ENCODE assay signal across 24 cellular contexts in genomic region chr4:25943312-25943711, GRCh38. TPM values are rescaled to one million over a fixed set of nuclear protein-coding genes. Genes with fewer than 3 reads are reported as not detected.
A peak's percentile ranks its signal among the peaks of the same experiment; 100 is the strongest.
DNase-seq lines count a peak whose midpoint lies in the region; ATAC-seq, FAIRE-seq and TF ChIP-seq lines count a peak whose summit lies in the region.
"Had no signal": no experiment of that assay in that cellular context is flagged by ENCODE, and none has a peak within 500 bp of the region (broad histone marks: within the 10 kb centered on the region; RNA-seq: fewer than 3 reads in every experiment).

No MANE protein-coding gene starts in this region.

- no peak for TF ChIP-seq CTCF in right atrium auricular region (IDR thresholded peaks at IDR 0.05)

- no peak for FAIRE-seq in HTR-8/SVneo (lab: Jason Lieb, UNC)

- no peaks in the 10 kb centered on the region for H3K36me3 ChIP-seq in right atrium auricular region
- H3K36me3 ChIP-seq: SJCRH30 had no signal

- H3K4me3 ChIP-seq in right atrium auricular region (no peak overlapping the region), right cardiac atrium (ENCODE audit: low read length) (no peak overlapping the region)
- H3K4me3 ChIP-seq: SJCRH30 had no signal

- H3K27me3 ChIP-seq in right atrium auricular region (no peaks in the 10 kb centered on the region), right cardiac atrium (ENCODE audit: control insufficient read depth, insufficient read depth) (no peaks in the 10 kb centered on the region)

- DNase-seq in Right ventricle myocardium inferior (ENCODE audit: missing footprints) = no peak
- DNase-seq in right atrium auricular region (ENCODE audit: low spot score) = no peak
- peak; percentile 81 for DNase-seq in fibroblast of peridontal ligament (ENCODE audit: extremely low read depth)
- peak in 2 of 3 donors; percentile 62 to 64 for DNase-seq in right cardiac atrium
- DNase-seq in HTR-8/SVneo (ENCODE audit: insufficient read length, low spot score) = no peak
- DNase-seq in T1000 (lab: John Stamatoyannopoulos, UW) = no peak
- DNase-seq: ACHN; Calu3; CD8-positive, alpha-beta memory T cell; DMS153; GDM1; MV-4-11; NCI-H1105 treated with DMSO at 0.1 percent for 48 hours; NCI-H2029 treated with DMSO at 0.1 percent for 48 hours; NCI-H2171; NCI-H345; NCI-H524 treated with DMSO at 0.1 percent for 48 hours; NCI-H82; SJCRH30 had no signal

- H3K4me1 ChIP-seq in right atrium auricular region = peaks cover 0 to 8% of the 10 kb centered on the region in 2 donors
- H3K4me1 ChIP-seq in right cardiac atrium (ENCODE audit: control insufficient read depth, insufficient read depth, low read length) = no peaks in the 10 kb centered on the region

- ATAC-seq in Right ventricle myocardium inferior = peak; percentile 80
- ATAC-seq in right cardiac atrium = peak; percentile 64 to 81
- ATAC-seq in GM18519 (IDR thresholded peaks at IDR 0.05; ENCODE audit: low FRiP score, unreplicated experiment) = no peak
- no peak for ATAC-seq in GM18909 (IDR thresholded peaks at IDR 0.05; ENCODE audit: poor library complexity, unreplicated experiment)
- ATAC-seq: Panc1 had no signal

- no peak overlapping the region for H3K27ac ChIP-seq in right atrium auricular region
- no peak overlapping the region for H3K27ac ChIP-seq in right cardiac atrium (ENCODE audit: low read length)
- H3K27ac ChIP-seq: 22Rv1, C4-2B, SJCRH30 had no signal

- H3K9me3 ChIP-seq in right atrium auricular region = no peaks in the 10 kb centered on the region
- H3K9me3 ChIP-seq in right cardiac atrium (ENCODE audit: control insufficient read depth, low read length) = no peaks in the 10 kb centered on the region
- H3K9me3 ChIP-seq: SJCRH30 had no signal

- intact Hi-C loops in Right ventricle myocardium inferior (cut with DNase I) = loop anchor here (5.0 kb wide), 1 partner anchor 379 kb away; the partner anchor contains the start of gene RBPJ
- intact Hi-C loops in right cardiac atrium (cut with DNase I) = no loop called here

RNA-seq across cellular contexts. Expression of gene SMIM20, which starts 29.3 kb away (rescaled TPM):
- total RNA-seq in Right ventricle myocardium inferior (41.5 TPM), right atrium auricular region (10 to 100 TPM; 27.8 to 52.1 TPM), right cardiac atrium (10 to 100 TPM; 28.0 to 47.9 (median 34.8) TPM)
- 47.7 TPM for polyA plus RNA-seq in right cardiac atrium

Comparison
In these comparisons a context has a peak if more than half of its experiments do, and no peak if none do; other contexts are left out.
1. DNase-seq: peak in fibroblast of peridontal ligament (single experiment) and right cardiac atrium (2 of 3); none in Right ventricle myocardium inferior (single experiment), right atrium auricular region (single experiment), HTR-8/SVneo (single experiment) and T1000 (single experiment).
2. ATAC-seq: peak in Right ventricle myocardium inferior (single experiment) and right cardiac atrium (2 of 2); none in GM18519 (single experiment) and GM18909 (single experiment).